8 cellular contexts compared by ENCODE assay signal in genomic region chr18:5296706-5297320, GRCh38. TPM values are rescaled to one million over a fixed set of nuclear protein-coding genes. Genes with fewer than 3 reads are reported as not detected.
DNase-seq lines count a peak whose midpoint lies in the region; ATAC-seq and TF ChIP-seq lines count a peak whose summit lies in the region.

No MANE protein-coding gene starts in this region.

- ATAC-seq in GM19023 (IDR thresholded peaks at IDR 0.05; ENCODE audit: unreplicated experiment) (peak; percentile 6), HG03354 (IDR thresholded peaks at IDR 0.05; ENCODE audit: poor library complexity, severe bottlenecking, unreplicated experiment) (peak; percentile 10), right lobe of liver (peak; percentile 6 to 56 (median 30))

- H3K9ac ChIP-seq in duodenal mucosa (ENCODE audit: low read depth in 1 of 2, low read length in 2 of 2) = peak overlapping the region; percentile 71 to 77

- peak overlapping the region; percentile 73 for H3K4me3 ChIP-seq in AG04450 (ENCODE audit: low read depth, low read length)
- peak overlapping the region; percentile 85 to 93 for H3K4me3 ChIP-seq in duodenal mucosa (ENCODE audit: low read depth in 1 of 2, low read length in 2 of 2)
- peak overlapping the region; percentile 52 to 82 (median 70) for H3K4me3 ChIP-seq in right lobe of liver

- no peaks in the 10 kb centered on the region for H3K9me3 ChIP-seq in AG04450 (ENCODE audit: control insufficient read depth, insufficient read depth, low read length)
- H3K9me3 ChIP-seq in duodenal mucosa (ENCODE audit: control insufficient read depth in 1 of 2, low read length in 2 of 2) = no peaks in the 10 kb centered on the region
- H3K9me3 ChIP-seq in right lobe of liver = no peaks in the 10 kb centered on the region

- H3K36me3 ChIP-seq in duodenal mucosa (ENCODE audit: control insufficient read depth in 1 of 2, insufficient read depth in 2 of 2, low read length in 2 of 2) (peaks cover 0 to under 1% of the 10 kb centered on the region in 2 donors), right lobe of liver (no peaks in the 10 kb centered on the region)

- 5% methylated on average over 20 of the region's 36 CpGs for WGBS in right lobe of liver (ENCODE audit: insufficient coverage, low coverage, low lambda C conversion rate, missing lambda C conversion rate)

- DNase-seq in AG04450 (ENCODE audit: low read depth, low spot score) (peak; percentile 38), NCI-H345 treated with DMSO at 0.1 percent for 48 hours (lab: John Stamatoyannopoulos, UW; ENCODE audit: unreplicated experiment) (peak; percentile 77), right lobe of liver (peak; percentile 76 to 81 (median 78))
- peak; percentile 54 for DNase-seq in activated CD4-positive, alpha-beta T cell treated with anti-CD3 and anti-CD28 coated beads, Interleukin-2, amount 50 U/mL, for 1 hour
- DNase-seq in stimulated activated CD4-positive, alpha-beta T cell treated with anti-CD3 and anti-CD28 coated beads, Interleukin-4, amount 100 ng/mL, for 1 hour = peak; percentile 65

- POLR2A ChIA-PET in AG04450 (lab: Yijun Ruan, JAX) = interaction anchor here (0.6 to 4.9 kb wide), 2 partner anchors 59 to 205 kb away, joined by 4 to 39 read pairs; no protein-coding TSS in a partner anchor

- CTCF ChIA-PET in AG04450 (lab: Charles Lee) = interaction anchor here (1.0 to 1.2 kb wide), 2 partner anchors 9 to 250 kb away, joined by 3 to 5 read pairs; no protein-coding TSS in a partner anchor

- H3K4me1 ChIP-seq in duodenal mucosa (ENCODE audit: control insufficient read depth in 1 of 2, insufficient read depth in 2 of 2, low read length in 2 of 2) (peaks cover 9 to 15% of the 10 kb centered on the region in 2 donors), right lobe of liver (no peaks in the 10 kb centered on the region)

- TF ChIP-seq CTCF in AG04450 (IDR thresholded peaks at IDR 0.05; ENCODE audit: low read depth, low read length) (no peak), right lobe of liver (IDR thresholded peaks at IDR 0.05) (no peak)

- H3K27ac ChIP-seq in AG04450 (ENCODE audit: low read depth, low read length) (peak overlapping the region; percentile 92), duodenal mucosa (ENCODE audit: low read depth, low read length) (peak overlapping the region; percentile 87), right lobe of liver (peak overlapping the region; percentile 68 to 93 (median 82))

- no peak for TF ChIP-seq POLR2A in right lobe of liver (IDR thresholded peaks at IDR 0.05)

- intact Hi-C loops in right lobe of liver (cut with DNase I) = no loop called here

- peaks cover 13% of the 10 kb centered on the region for H3K27me3 ChIP-seq in AG04450 (ENCODE audit: control insufficient read depth, insufficient read depth, low read length)
- H3K27me3 ChIP-seq in duodenal mucosa (ENCODE audit: control insufficient read depth in 1 of 2, insufficient read depth in 2 of 2, low read length in 2 of 2) = peaks cover 7 to 9% of the 10 kb centered on the region in 2 donors
- no peaks in the 10 kb centered on the region for H3K27me3 ChIP-seq in right lobe of liver

RNA-seq across cellular contexts. Expression of gene ZBTB14, which starts 1.3 kb away (rescaled TPM):
- polyA plus RNA-seq in AG04450 (2011; rRNA removed) = 11.7 and 17.7 TPM in 2 replicates
- 10.9 and 13.2 TPM in 2 replicates for polyA minus RNA-seq in AG04450 (2011; rRNA and poly(A)+ RNA removed)
- total RNA-seq in right lobe of liver = 1 to 10 TPM; 4.3 to 7.2 (median 5.9) TPM

Comparison
In these comparisons a context has a peak if more than half of its experiments do, and no peak if none do; other contexts are left out.
1. Peak in every context shown above with its lines: DNase-seq, ATAC-seq, H3K4me3 ChIP-seq and H3K27ac ChIP-seq.